1 cellular context compared by ENCODE assay signal in the genomic region with DNA sequence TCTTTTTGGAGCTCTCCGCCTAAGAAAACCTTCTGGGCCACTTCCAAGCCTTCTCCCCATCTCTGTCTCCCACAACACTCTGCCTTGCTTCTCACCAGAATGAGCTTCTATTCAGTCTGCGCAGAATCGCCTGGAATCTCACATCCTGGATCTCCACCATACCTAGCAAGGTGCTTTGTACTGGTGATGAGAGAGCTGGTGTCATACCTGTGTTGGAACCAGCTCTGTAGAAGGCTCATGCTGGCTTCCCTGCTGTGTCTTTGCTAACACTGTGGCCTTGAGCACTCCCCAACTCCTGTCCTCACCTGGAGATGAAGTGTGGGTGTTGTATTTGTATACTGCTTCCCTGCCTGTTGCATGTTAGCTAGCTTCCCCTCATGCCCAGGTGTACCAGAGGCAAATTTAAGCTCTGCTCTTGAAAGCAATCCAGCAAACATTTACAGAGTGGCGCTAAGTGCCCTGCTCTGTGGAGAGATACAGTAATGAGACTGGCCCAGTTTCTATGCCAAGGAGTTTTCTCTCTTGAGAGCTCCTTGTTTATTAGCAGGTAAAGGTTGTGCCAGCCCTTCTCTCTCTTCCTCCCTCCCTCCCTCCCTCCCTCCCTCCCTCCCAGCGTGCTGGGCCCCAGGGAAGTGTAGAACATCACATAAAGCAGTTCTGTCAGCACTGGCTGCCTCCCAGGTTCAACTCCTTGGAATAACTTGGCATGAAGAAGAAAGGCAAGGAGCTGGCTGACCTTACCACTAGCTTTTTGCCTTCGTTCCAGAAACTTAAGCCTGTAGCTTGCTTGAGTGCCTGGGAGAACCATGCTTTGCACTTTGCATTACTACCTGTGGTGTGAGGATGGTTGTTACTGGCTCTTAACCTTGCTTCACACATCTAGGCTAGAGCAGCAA.
TF ChIP-seq lines count a peak whose summit lies in the region.

No MANE protein-coding gene starts in this region.

TF ChIP-seq in H1, 55 proteins besides CTCF, POLR2A, EP300 and RAD21:
- TF ChIP-seq POLR2AphosphoS5 (IDR thresholded peaks at IDR 0.05; ENCODE audit: low read depth, low read length) (peak; percentile 61), TAF1 (IDR thresholded peaks at IDR 0.05; ENCODE audit: low read depth, low read length) (no peak), TAF7 (optimal IDR thresholded peaks at IDR 0.05; ENCODE audit: borderline replicate concordance, low read depth, low read length) (peak; percentile 8)
